In genomic region chr1:20312818-20313217, GRCh38 we compare ENCODE assay signal across 2 cellular contexts.
A peak's percentile ranks its signal among the peaks of the same experiment; 100 is the strongest.
TF ChIP-seq lines count a peak whose summit lies in the region.

No MANE protein-coding gene starts in this region.

TF ChIP-seq in HepG2, 621 proteins besides CTCF, POLR2A, EP300 and RAD21:
- TF ChIP-seq ZNF451 (CRISPR knock-in tag; IDR thresholded peaks at IDR 0.05) (no peak), ZNF768 (CRISPR knock-in tag; IDR thresholded peaks at IDR 0.05) (peak; percentile 54; the same call in 1 of the 2 replicates), XRCC5 (optimal IDR thresholded peaks at IDR 0.05; ENCODE audit: low read length) (no peak)
TF ChIP-seq in HepG2: peak in this region for 1.

TF ChIP-seq in GM12891, 5 proteins besides CTCF, POLR2A, EP300 and RAD21:
- no peak for TF ChIP-seq TAF1 (IDR thresholded peaks at IDR 0.05; ENCODE audit: low read depth, low read length)
- no peak for TF ChIP-seq POLR2AphosphoS5 (IDR thresholded peaks at IDR 0.05; ENCODE audit: low read depth, low read length)
- TF ChIP-seq SPI1 (IDR thresholded peaks at IDR 0.05; ENCODE audit: low read depth, low read length): no peak
- TF ChIP-seq POU2F2 (IDR thresholded peaks at IDR 0.05; ENCODE audit: low read depth, low read length): no peak
- TF ChIP-seq PAX5 (IDR thresholded peaks at IDR 0.05; ENCODE audit: insufficient read depth, low read length, severe bottlenecking): no peak
